Comparison of ENCODE assay signal across 11 cellular contexts in the genomic region with DNA sequence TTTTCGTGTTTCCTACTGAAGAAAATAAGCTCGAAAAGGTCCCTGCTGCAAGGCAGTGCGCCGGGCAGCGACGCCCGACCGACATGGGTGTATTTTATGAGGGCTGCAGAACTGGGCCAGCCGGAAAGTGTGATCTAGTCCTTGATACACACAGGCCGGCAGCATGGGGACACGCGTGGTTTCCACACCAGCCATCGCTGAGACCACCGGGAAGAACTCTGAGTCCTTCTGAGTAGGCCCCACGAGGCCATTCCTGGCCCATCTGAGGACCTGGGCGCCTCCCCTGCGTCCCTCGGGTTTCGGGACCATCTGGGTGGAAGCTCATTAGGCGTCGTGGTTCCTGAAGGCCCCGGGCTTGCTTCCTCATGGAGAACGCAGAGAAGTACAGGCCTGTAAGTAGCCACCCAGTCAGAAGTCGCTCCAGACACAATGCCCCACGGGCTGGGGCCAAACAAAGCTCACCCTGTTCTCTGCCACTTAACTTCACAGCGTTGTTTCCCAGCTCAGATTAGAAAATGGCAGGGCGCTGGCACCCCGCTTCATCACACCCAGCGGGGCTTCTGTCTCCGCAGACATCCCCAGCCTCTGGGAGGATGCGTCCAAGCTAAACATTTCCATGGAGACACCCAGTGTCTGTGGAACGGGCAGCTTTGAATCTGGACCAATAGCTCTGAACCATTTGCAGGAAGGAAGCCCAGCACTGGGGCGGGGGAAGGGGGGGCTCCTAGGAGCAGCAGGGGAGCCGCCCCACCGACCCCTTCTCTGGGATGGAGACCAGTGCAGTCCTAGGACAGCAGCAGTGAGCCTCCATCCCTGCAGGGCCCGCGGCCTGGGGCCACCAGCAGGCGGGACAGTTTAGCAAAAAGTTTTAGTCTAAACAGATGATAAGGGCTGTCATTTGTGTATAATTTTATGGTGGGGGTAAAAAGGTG. TPM values are rescaled to one million over a fixed set of nuclear protein-coding genes. Genes with fewer than 3 reads are reported as not detected.
DNase-seq lines count a peak whose midpoint lies in the region; ATAC-seq and TF ChIP-seq lines count a peak whose summit lies in the region.
"Had no signal": no experiment of that assay in that cellular context is flagged by ENCODE, and none has a peak within 500 bp of the region (broad histone marks: within the 10 kb centered on the region; RNA-seq: fewer than 3 reads in every experiment).

No MANE protein-coding gene starts in this region.

- H3K4me3 Mint-ChIP-seq in activated naive CD8-positive, alpha-beta T cell, result peak overlapping the region; percentile 98

- no peaks in the 10 kb centered on the region for H3K9me3 Mint-ChIP-seq in activated naive CD8-positive, alpha-beta T cell (ENCODE audit: low read depth)

- H3K36me3 ChIP-seq in right atrium auricular region, result no peaks in the 10 kb centered on the region
- H3K36me3 ChIP-seq in mesodermal cell (ENCODE audit: control insufficient read depth, insufficient read depth, low read length), result peaks cover 16% of the 10 kb centered on the region
- H3K36me3 ChIP-seq in upper lobe of right lung, result no peaks in the 10 kb centered on the region

- intact Hi-C loops in Right ventricle myocardium superior (cut with DNase I) (loop anchor here (5.0 kb wide), 1 partner anchor 109 kb away; no protein-coding TSS in a partner anchor), upper lobe of right lung (cut with DNase I) (no loop called here)

- ATAC-seq in Right ventricle myocardium superior (ENCODE audit: poor library complexity) (no peak), upper lobe of right lung (no peak)
- ATAC-seq: left colon had no signal

- 73 to 77% methylated on average over 35 to 36 of the region's 38 CpGs for WGBS in mesodermal cell (ENCODE audit: insufficient coverage in 2 of 2), 2 experiments

- H3K36me3 Mint-ChIP-seq in activated naive CD8-positive, alpha-beta T cell, result peaks cover 3% of the 10 kb centered on the region

- H3K27me3 Mint-ChIP-seq in activated naive CD8-positive, alpha-beta T cell, result no peaks in the 10 kb centered on the region

- H3K27ac ChIP-seq in right atrium auricular region (no peak overlapping the region), mesodermal cell (ENCODE audit: low read depth, low read length, severe bottlenecking) (no peak overlapping the region), upper lobe of right lung (no peak overlapping the region)

- H3K4me1 ChIP-seq in right atrium auricular region (peaks cover 0 to 53% of the 10 kb centered on the region in 2 donors), mesodermal cell (ENCODE audit: control insufficient read depth, insufficient read depth, low read length, poor library complexity, severe bottlenecking) (peaks cover 29% of the 10 kb centered on the region), upper lobe of right lung (peaks cover 48% of the 10 kb centered on the region)

- H3K4me3 ChIP-seq in right atrium auricular region, result no peak overlapping the region
- H3K4me3 ChIP-seq in mesodermal cell (ENCODE audit: extremely low read depth, insufficient read depth, low read length, poor library complexity, severe bottlenecking), result peak overlapping the region; percentile 66
- no peak overlapping the region for H3K4me3 ChIP-seq in upper lobe of right lung

- DNase-seq in Right ventricle myocardium superior, result peak; percentile 42
- DNase-seq in right atrium auricular region (ENCODE audit: low spot score), result no peak
- DNase-seq in upper lobe of right lung, result peak; percentile 62
- DNase-seq in NK-92 (lab: John Stamatoyannopoulos, UW; ENCODE audit: unreplicated experiment), result no peak
- no peak for DNase-seq in activated CD4-positive, CD25-positive, alpha-beta regulatory T cell (lab: John Stamatoyannopoulos, UW)
- no peak for DNase-seq in GM19240 (ENCODE audit: insufficient read length, low spot score)
- DNase-seq: activated CD4-positive, alpha-beta T cell treated with anti-CD3 and anti-CD28 coated beads for 1 hour; left colon; NCI-H187 treated with DMSO at 0.1 percent for 48 hours had no signal

- H3K27ac Mint-ChIP-seq in activated naive CD8-positive, alpha-beta T cell, result peak overlapping the region; percentile 96

- TF ChIP-seq CTCF in right atrium auricular region (IDR thresholded peaks at IDR 0.05) (no peak), upper lobe of right lung (IDR thresholded peaks at IDR 0.05) (no peak)

- H3K9me3 ChIP-seq in right atrium auricular region (no peaks in the 10 kb centered on the region), mesodermal cell (ENCODE audit: control insufficient read depth, low read length) (no peaks in the 10 kb centered on the region), upper lobe of right lung (no peaks in the 10 kb centered on the region)

- H3K27me3 ChIP-seq in right atrium auricular region (no peaks in the 10 kb centered on the region), upper lobe of right lung (no peaks in the 10 kb centered on the region)

- H3K4me1 Mint-ChIP-seq in activated naive CD8-positive, alpha-beta T cell (ENCODE audit: low read depth), result peaks cover 33% of the 10 kb centered on the region

RNA-seq across cellular contexts. Expression of a gene that starts 2.4 kb away (rescaled TPM):
- total RNA-seq in Right ventricle myocardium superior (19.8 TPM), right atrium auricular region (10 to 100 TPM; 19.0 to 20.2 TPM), upper lobe of right lung (16.6 TPM)
- 55.8 TPM for polyA plus RNA-seq in mesodermal cell (2013, experiment 1 of 2)
- polyA plus RNA-seq in mesodermal cell (2013, experiment 2 of 2), result 44.4 TPM

Comparison
In these comparisons a context has a peak if more than half of its experiments do, and no peak if none do; other contexts are left out.
1. DNase-seq: peak in Right ventricle myocardium superior (single experiment) and upper lobe of right lung (single experiment); none in right atrium auricular region (single experiment), NK-92 (single experiment), activated CD4-positive, CD25-positive, alpha-beta regulatory T cell (0 of 4) and GM19240 (single experiment).